Comparison of ENCODE assay signal across 13 cellular contexts in genomic region chr21:38306407-38306806, GRCh38. TPM values are rescaled to one million over a fixed set of nuclear protein-coding genes. Genes with fewer than 3 reads are reported as not detected.
DNase-seq lines count a peak whose midpoint lies in the region; ATAC-seq and TF ChIP-seq lines count a peak whose summit lies in the region.
"Had no signal": no experiment of that assay in that cellular context is flagged by ENCODE, and none has a peak within 500 bp of the region (broad histone marks: within the 10 kb centered on the region; RNA-seq: fewer than 3 reads in every experiment).

No MANE protein-coding gene starts in this region.

- in situ Hi-C loops in transverse colon (cut with MboI; ENCODE audit: low pct_ligation_motif_present in 1 of 4, low pct_unique_long_range_greater_than_20kb in 1 of 4, low sequenced_read_pairs in 3 of 4): no loop called here

- TF ChIP-seq CTCF in thoracic aorta (IDR thresholded peaks at IDR 0.05) (no peak), transverse colon (IDR thresholded peaks at IDR 0.05) (no peak), tibial nerve (IDR thresholded peaks at IDR 0.05) (no peak)

- H3K9me3 ChIP-seq in T-helper 17 cell (ENCODE audit: control insufficient read depth, low read length, poor library complexity, severe bottlenecking): no peaks in the 10 kb centered on the region
- no peaks in the 10 kb centered on the region for H3K9me3 ChIP-seq in thoracic aorta
- H3K9me3 ChIP-seq in transverse colon: no peaks in the 10 kb centered on the region
- no peaks in the 10 kb centered on the region for H3K9me3 ChIP-seq in tibial nerve
- H3K9me3 ChIP-seq: HAP-1 had no signal

- WGBS in transverse colon (ENCODE audit: low coverage in 1 of 2), 2 donors: 23 to 26% methylated on average over 6 of the region's 6 CpGs
- WGBS in tibial nerve, 2 donors: 20 to 30% methylated on average over 6 of the region's 6 CpGs

- H3K27ac ChIP-seq in thoracic aorta: peak overlapping the region; percentile 29 to 52
- no peak overlapping the region for H3K27ac ChIP-seq in transverse colon
- H3K27ac ChIP-seq in tibial nerve: no peak overlapping the region

- no peaks in the 10 kb centered on the region for H3K27me3 Mint-ChIP-seq in activated T-cell treated with anti-CD3 and anti-CD28 coated beads, Interleukin-2, amount 50 U/mL, for 72 hours (ENCODE audit: low read depth)
- no peaks in the 10 kb centered on the region for H3K27me3 Mint-ChIP-seq in T-helper 17 cell

- peaks cover 0 to 2% of the 10 kb centered on the region in 2 donors for H3K9me3 Mint-ChIP-seq in activated T-cell treated with anti-CD3 and anti-CD28 coated beads, Interleukin-2, amount 50 U/mL, for 72 hours

- H3K4me1 ChIP-seq in thoracic aorta (ENCODE audit: control insufficient read depth in 1 of 2, low read depth in 2 of 2): peaks cover 9 to 50% of the 10 kb centered on the region in 2 donors
- no peaks in the 10 kb centered on the region for H3K4me1 ChIP-seq in transverse colon
- H3K4me1 ChIP-seq in tibial nerve: peaks cover 0 to 4% (median 0%) of the 10 kb centered on the region in 4 donors
- H3K4me1 ChIP-seq: HAP-1 had no signal

- H3K36me3 Mint-ChIP-seq in activated T-cell treated with anti-CD3 and anti-CD28 coated beads, Interleukin-2, amount 50 U/mL, for 72 hours (ENCODE audit: insufficient read depth in 2 of 2): no peaks in the 10 kb centered on the region
- H3K36me3 Mint-ChIP-seq in T-helper 17 cell (ENCODE audit: low read depth): no peaks in the 10 kb centered on the region

- TF ChIP-seq EP300 in transverse colon (IDR thresholded peaks at IDR 0.05; ENCODE audit: low read depth) (no peak), tibial nerve (IDR thresholded peaks at IDR 0.05) (peak in 1 of 2 donors; percentile 22)

- DNase-seq in activated T-cell treated with anti-CD3 and anti-CD28 coated beads, Interleukin-2, amount 50 U/mL, for 72 hours: no peak
- DNase-seq in activated T-cell treated with anti-CD3 and anti-CD28 coated beads, Interleukin-2, amount 50 U/mL, for 1 hour: no peak
- no peak for DNase-seq in T-helper 17 cell
- DNase-seq in foreskin melanocyte: peak; percentile 35
- no peak for DNase-seq in thoracic aorta (ENCODE audit: low spot score)
- no peak for DNase-seq in transverse colon
- no peak for DNase-seq in activated CD4-positive, CD25-positive, alpha-beta regulatory T cell (lab: John Stamatoyannopoulos, UW)
- no peak for DNase-seq in tibial nerve (ENCODE audit: low spot score in 2 of 2)
- DNase-seq: activated gamma-delta T cell treated with Interleukin-2 at 50 U/mL for 16 hours, NCI-H1436 treated with DMSO at 0.1 percent for 48 hours, retina had no signal

- no peak for ATAC-seq in activated T-cell treated with anti-CD3 and anti-CD28 coated beads, Interleukin-2, amount 50 U/mL, for 72 hours (replicated peaks in 1 of 2)
- ATAC-seq in T-helper 17 cell (peak; percentile 87), thoracic aorta (ENCODE audit: insufficient number of reproducible peaks, low FRiP score, low read depth) (no peak)
- ATAC-seq: left lobe of liver had no signal

- H3K4me3 ChIP-seq in thoracic aorta (peak overlapping the region; percentile 7), transverse colon (no peak overlapping the region), tibial nerve (no peak overlapping the region)
- H3K4me3 ChIP-seq: HAP-1 had no signal

- peak overlapping the region in 1 of 2 donors; percentile 1 for H3K4me3 Mint-ChIP-seq in activated T-cell treated with anti-CD3 and anti-CD28 coated beads, Interleukin-2, amount 50 U/mL, for 72 hours
- no peak overlapping the region for H3K4me3 Mint-ChIP-seq in T-helper 17 cell

- H3K4me1 Mint-ChIP-seq in activated T-cell treated with anti-CD3 and anti-CD28 coated beads, Interleukin-2, amount 50 U/mL, for 72 hours (ENCODE audit: low read depth): peaks cover 25% of the 10 kb centered on the region
- peaks cover 2% of the 10 kb centered on the region for H3K4me1 Mint-ChIP-seq in T-helper 17 cell

- TF ChIP-seq POLR2A in transverse colon (IDR thresholded peaks at IDR 0.05): no peak
- no peak for TF ChIP-seq POLR2A in tibial nerve (IDR thresholded peaks at IDR 0.05)

- H3K27ac Mint-ChIP-seq in activated T-cell treated with anti-CD3 and anti-CD28 coated beads, Interleukin-2, amount 50 U/mL, for 72 hours: peak overlapping the region; percentile 2
- peak overlapping the region; percentile 73 for H3K27ac Mint-ChIP-seq in T-helper 17 cell

- H3K36me3 ChIP-seq in thoracic aorta (no peaks in the 10 kb centered on the region), transverse colon (no peaks in the 10 kb centered on the region), tibial nerve (no peaks in the 10 kb centered on the region)
- H3K36me3 ChIP-seq: HAP-1 had no signal

- H3K27me3 ChIP-seq in thoracic aorta (replicated peaks; ENCODE audit: insufficient read depth) (no peaks in the 10 kb centered on the region), transverse colon (peaks cover 9% of the 10 kb centered on the region), tibial nerve (no peaks in the 10 kb centered on the region)

- intact Hi-C loops in transverse colon (cut with DNase I; ENCODE audit: low total_unique reads): no loop called here

RNA-seq across cellular contexts. Expression of gene KCNJ15, which starts 49.6 kb away (rescaled TPM):
- under 1 TPM in 1 of 2 donors, not detected in 1; 0.07 TPM for total RNA-seq in activated T-cell treated with anti-CD3 and anti-CD28 coated beads, Interleukin-2, amount 50 U/mL, for 72 hours
- total RNA-seq in T-helper 17 cell (under 1 TPM in 1 of 2 donors, not detected in 1; 0.12 TPM), thoracic aorta (1 to 10 TPM in 1 of 2 donors, under 1 TPM in 1; 0.41 to 1.8 TPM), transverse colon (under 1 TPM in 2 of 4 donors, not detected in 2; 0.14 to 0.16 TPM), tibial nerve (1 to 10 TPM in 1 of 4 donors, under 1 TPM in 3; 0.39 to 2.4 (median 0.43) TPM)

Comparison
In these comparisons a context has a peak if more than half of its experiments do, and no peak if none do; other contexts are left out.
1. H3K27ac ChIP-seq: peak in thoracic aorta (2 of 2); none in transverse colon (0 of 4) and tibial nerve (0 of 4).